ENCODE assay signal across 8 cellular contexts in the genomic region with DNA sequence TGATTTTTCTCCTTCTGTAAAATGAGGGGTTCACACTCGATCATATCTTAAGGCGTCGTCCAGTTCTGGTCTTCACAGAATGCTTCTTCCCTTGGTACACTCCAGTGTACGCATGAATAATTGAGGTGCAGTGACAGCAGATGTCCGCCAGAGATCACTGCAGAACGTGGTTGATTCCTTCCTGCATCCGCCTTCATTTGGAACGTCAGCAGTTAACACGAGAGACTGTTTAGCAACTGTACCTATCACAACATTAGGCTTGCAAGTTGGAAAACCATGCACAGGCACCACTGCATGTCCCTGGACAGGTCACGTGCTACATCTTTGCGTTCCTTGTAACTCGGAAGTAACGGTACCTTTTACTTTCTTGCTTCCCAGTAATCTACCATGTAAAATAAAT.
A peak's percentile ranks its signal among the peaks of the same experiment; 100 is the strongest.
DNase-seq lines count a peak whose midpoint lies in the region; ATAC-seq and TF ChIP-seq lines count a peak whose summit lies in the region.

No MANE protein-coding gene starts in this region.

- TF ChIP-seq CTCF in GM13977 (IDR thresholded peaks at IDR 0.05; ENCODE audit: extremely low read depth, insufficient read depth, missing control alignments) (peak; percentile 72), thyroid gland (IDR thresholded peaks at IDR 0.05) (peak in 4 of 6 experiments; percentile 31 to 59 (median 56))

- peaks cover 0 to 26% of the 10 kb centered on the region in 2 donors for H3K27me3 Mint-ChIP-seq in T-cell
- H3K27me3 Mint-ChIP-seq in central memory CD8-positive, alpha-beta T cell: no peaks in the 10 kb centered on the region

- no peak overlapping the region for H3K27ac Mint-ChIP-seq in T-cell
- no peak overlapping the region for H3K27ac Mint-ChIP-seq in central memory CD8-positive, alpha-beta T cell (ENCODE audit: low read depth)

- 15 to 16% methylated on average over 10 to 13 of the region's 13 CpGs for WGBS in thyroid gland, 2 donors

- no peaks in the 10 kb centered on the region for H3K9me3 Mint-ChIP-seq in T-cell
- H3K9me3 Mint-ChIP-seq in central memory CD8-positive, alpha-beta T cell: no peaks in the 10 kb centered on the region

- no peak overlapping the region for H3K4me3 Mint-ChIP-seq in T-cell
- no peak overlapping the region for H3K4me3 Mint-ChIP-seq in central memory CD8-positive, alpha-beta T cell

- no peaks in the 10 kb centered on the region for H3K36me3 ChIP-seq in thyroid gland

- no peaks in the 10 kb centered on the region for H3K4me1 ChIP-seq in thyroid gland

- TF ChIP-seq POLR2A in thyroid gland (IDR thresholded peaks at IDR 0.05): no peak

- peak; percentile 94 for ATAC-seq in HG02938 (IDR thresholded peaks at IDR 0.05; ENCODE audit: unreplicated experiment)
- peak; percentile 40 to 67 (median 56) for ATAC-seq in T-cell (replicated peaks in 1 of 4)
- ATAC-seq in central memory CD8-positive, alpha-beta T cell (replicated peaks; ENCODE audit: extremely low read depth, poor library complexity, severe bottlenecking): peak; percentile 28

- H3K9me3 ChIP-seq in thyroid gland: no peaks in the 10 kb centered on the region

- DNase-seq in GM13977 (ENCODE audit: low spot score) (peak; percentile 34), T-cell (peak in 29 of 34 experiments; percentile 0 to 40 (median 12)), lung microvascular endothelial cell (ENCODE audit: low read depth in 2 of 2) (peak; percentile 55 to 71), thyroid gland (peak; percentile 28 to 37), DMS53 (lab: John Stamatoyannopoulos, UW) (no peak), cortex of kidney (lab: John Stamatoyannopoulos, UW) (no peak)
- DNase-seq in central memory CD8-positive, alpha-beta T cell (ENCODE audit: low spot score in 2 of 2): peak in 1 of 2 donors; percentile 9

- intact Hi-C loops in thyroid gland (cut with DNase I): no loop called here

- peaks cover 0 to 4% (median 3%) of the 10 kb centered on the region in 3 donors for H3K4me1 Mint-ChIP-seq in T-cell
- no peaks in the 10 kb centered on the region for H3K4me1 Mint-ChIP-seq in central memory CD8-positive, alpha-beta T cell

- no peaks in the 10 kb centered on the region for H3K27me3 ChIP-seq in thyroid gland

- CTCF ChIA-PET in T-cell (lab: Charles Lee): no interaction called here

- H3K36me3 Mint-ChIP-seq in T-cell: no peaks in the 10 kb centered on the region
- H3K36me3 Mint-ChIP-seq in central memory CD8-positive, alpha-beta T cell (ENCODE audit: insufficient read depth): no peaks in the 10 kb centered on the region

- no peak overlapping the region for H3K27ac ChIP-seq in thyroid gland

- POLR2A ChIA-PET in T-cell (lab: Charles Lee): interaction anchor here in 1 of 2 donors (0.6 kb wide), 1 partner anchor 1671 kb away, joined by 3 read pairs; no protein-coding TSS in a partner anchor

- in situ Hi-C loops in GM13977 (cut with MboI; ENCODE audit: low pct_unique_long_range_greater_than_20kb, low sequenced_read_pairs, unreplicated experiment): loop anchor here (25.0 kb wide), 2 partner anchors 442 to 1042 kb away; a partner anchor contains a TSS

- H3K4me3 ChIP-seq in thyroid gland (replicated peaks in 1 of 3): no peak overlapping the region

Comparison
In these comparisons a context has a peak if more than half of its experiments do, and no peak if none do; other contexts are left out.
1. DNase-seq: peak in GM13977 (single experiment), T-cell (29 of 34), lung microvascular endothelial cell (2 of 2) and thyroid gland (2 of 2); none in DMS53 (single experiment) and cortex of kidney (single experiment).
2. ATAC-seq: peak in every context shown above with its lines; median percentile 94 in HG02938; 56 in T-cell; 28 in central memory CD8-positive, alpha-beta T cell.